In the genomic region with DNA sequence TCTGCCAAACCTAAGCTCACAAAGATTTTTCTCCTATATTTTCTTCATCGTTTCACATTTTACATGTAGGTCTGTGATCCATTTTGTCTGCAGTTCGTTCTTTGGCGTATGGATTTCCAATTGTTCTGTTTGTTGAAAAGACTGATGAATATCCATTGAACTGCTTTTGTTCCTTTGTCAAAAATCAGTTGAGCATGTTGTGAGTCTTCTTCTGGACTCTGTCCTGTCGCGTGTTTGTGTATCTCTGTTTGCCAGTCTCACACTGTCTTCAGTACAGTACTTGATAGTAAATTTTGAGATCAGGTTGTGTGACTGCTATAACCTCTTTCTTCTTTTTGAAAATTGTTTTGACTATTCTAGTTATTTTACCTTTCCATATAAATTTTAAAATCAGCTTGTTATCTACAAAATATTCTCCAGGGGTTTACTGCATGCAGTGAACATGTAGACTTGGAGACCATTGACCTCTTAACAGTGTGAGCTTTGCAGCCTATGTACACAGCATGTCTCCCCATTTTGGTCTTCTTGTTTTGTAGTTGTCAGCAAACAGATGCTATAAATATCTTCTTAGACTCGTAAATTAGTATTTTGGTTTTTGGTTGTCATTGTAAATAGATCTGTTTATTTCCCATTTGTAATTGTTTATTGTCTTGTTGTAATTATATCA, we compare ENCODE assay signal across 14 cellular contexts.
"Had no signal": no experiment of that assay in that cellular context is flagged by ENCODE, and none has a peak within 500 bp of the region (broad histone marks: within the 10 kb centered on the region; RNA-seq: fewer than 3 reads in every experiment).

No MANE protein-coding gene starts in this region.

- H3K27ac Mint-ChIP-seq: activated naive CD8-positive, alpha-beta T cell treated with anti-CD3 and anti-CD28 coated beads, Interleukin-2, amount 10 ng/mL, durations not matched to agents 7 days and 5 days had no signal

- H3K4me3 ChIP-seq: breast epithelium, dorsolateral prefrontal cortex, smooth muscle cell, tibial artery, uterus had no signal

- H3K4me1 ChIP-seq: breast epithelium, foreskin keratinocyte, uterus had no signal

- DNase-seq: activated effector memory CD4-positive, alpha-beta T cell treated with Interleukin-2 at 50 U/mL for 16 hours; activated naive CD8-positive, alpha-beta T cell treated with anti-CD3 and anti-CD28 coated beads, Interleukin-2, amount 10 ng/mL, durations not matched to agents 7 days and 5 days; aorta; dorsolateral prefrontal cortex; foreskin keratinocyte; left ventricle myocardium superior; right cardiac atrium; T-cell; tibial artery; uterus had no signal

- ATAC-seq: foreskin keratinocyte; left ventricle myocardium superior; right cardiac atrium; stimulated activated effector memory CD8-positive, alpha-beta T cell treated with anti-CD3 and anti-CD28 coated beads, Interleukin-12 subunit alpha, Interleukin-12 subunit beta, amount 100 ng/mL, for 72 hours; T-cell had no signal

- H3K9me3 Mint-ChIP-seq: activated naive CD8-positive, alpha-beta T cell treated with anti-CD3 and anti-CD28 coated beads, Interleukin-2, amount 10 ng/mL, durations not matched to agents 7 days and 5 days; stimulated activated effector memory CD8-positive, alpha-beta T cell treated with anti-CD3 and anti-CD28 coated beads, Interleukin-12 subunit alpha, Interleukin-12 subunit beta, amount 100 ng/mL, for 72 hours; T-cell had no signal

- H3K27me3 Mint-ChIP-seq: activated naive CD8-positive, alpha-beta T cell treated with anti-CD3 and anti-CD28 coated beads, Interleukin-2, amount 10 ng/mL, durations not matched to agents 7 days and 5 days; T-cell had no signal

- H3K4me2 ChIP-seq: smooth muscle cell had no signal

- H3K4me3 Mint-ChIP-seq: activated naive CD8-positive, alpha-beta T cell treated with anti-CD3 and anti-CD28 coated beads, Interleukin-2, amount 10 ng/mL, durations not matched to agents 7 days and 5 days; stimulated activated effector memory CD8-positive, alpha-beta T cell treated with anti-CD3 and anti-CD28 coated beads, Interleukin-12 subunit alpha, Interleukin-12 subunit beta, amount 100 ng/mL, for 72 hours; T-cell had no signal

- H3K36me3 ChIP-seq: breast epithelium, uterus had no signal

- H3K27me3 ChIP-seq: breast epithelium, dorsolateral prefrontal cortex, foreskin keratinocyte, tibial artery, uterus had no signal

- H3K27ac ChIP-seq: breast epithelium, dorsolateral prefrontal cortex, foreskin keratinocyte, tibial artery, uterus, VCaP had no signal

- H3K9me3 ChIP-seq: breast epithelium, tibial artery, uterus had no signal
